In genomic region chr11:121863126-121863525, GRCh38 we compare ENCODE assay signal across 6 cellular contexts.
"Had no signal": no experiment of that assay in that cellular context is flagged by ENCODE, and none has a peak within 500 bp of the region (broad histone marks: within the 10 kb centered on the region; RNA-seq: fewer than 3 reads in every experiment).

No MANE protein-coding gene starts in this region.

- H3K4me3 ChIP-seq: GM23248, HAP-1 had no signal

- H3K36me3 ChIP-seq: HAP-1 had no signal

- H3K27ac ChIP-seq: GM23248 had no signal

- ATAC-seq: HCT116 had no signal

- H3K9me3 ChIP-seq: HAP-1 had no signal

- H2AFZ ChIP-seq: GM23248 had no signal

- DNase-seq: GM23248, GOT3, H7, IMR-90 had no signal

- H3K4me1 ChIP-seq: HAP-1 had no signal
